ENCODE assay signal across 24 cellular contexts in genomic region chr17:40806131-40806530, GRCh38. TPM values are rescaled to one million over a fixed set of nuclear protein-coding genes. Genes with fewer than 3 reads are reported as not detected.
"Had no signal": no experiment of that assay in that cellular context is flagged by ENCODE, and none has a peak within 500 bp of the region (broad histone marks: within the 10 kb centered on the region; RNA-seq: fewer than 3 reads in every experiment).

No MANE protein-coding gene starts in this region.

- DNase-seq: activated CD4-positive, alpha-beta T cell treated with anti-CD3 and anti-CD28 coated beads, Interleukin-2, amount 10 ng/mL, durations not matched to agents 24 days and 14 days; activated CD8-positive, alpha-beta T cell treated with anti-CD3 and anti-CD28 coated beads, Interleukin-2, amount 10 ng/mL, durations not matched to agents 7 days and 5 days; activated naive CD4-positive, alpha-beta T cell treated with anti-CD3 and anti-CD28 coated beads for 36 hours; activated naive CD8-positive, alpha-beta T cell treated with anti-CD3 and anti-CD28 coated beads, Interleukin-2, amount 50 U/mL, for 24 hours; activated T-cell treated with anti-CD3 and anti-CD28 coated beads, Interleukin-2, amount 50 U/mL, for 24 hours; anterior cingulate cortex; central memory CD4-positive, alpha-beta T cell; colonic mucosa; endodermal cell; foreskin keratinocyte; mesenchymal stem cell; mucosa of descending colon; naive B cell; stimulated activated CD4-positive, alpha-beta T cell treated with anti-CD3 and anti-CD28 coated beads, Interleukin-12 subunit alpha, Interleukin-12 subunit beta, amount 100 ng/mL, for 4 hours; stimulated activated CD4-positive, alpha-beta T cell treated with anti-CD3 and anti-CD28 coated beads, Interleukin-1b, Interleukin-23, amount 100 ng/mL, for 48 hours; stimulated activated CD8-positive, alpha-beta memory T cell treated with anti-CD3 and anti-CD28 coated beads, Interleukin-4, amount 100 ng/mL, for 48 hours; stimulated activated naive CD4-positive, alpha-beta T cell; upper lobe of right lung had no signal

- H3K79me2 ChIP-seq: hepatocyte had no signal

- H3K4me2 ChIP-seq: hepatocyte had no signal

- H3K27ac ChIP-seq: colonic mucosa, epithelial cell of prostate, foreskin keratinocyte, hepatocyte, upper lobe of right lung had no signal

- H2AFZ ChIP-seq: hepatocyte had no signal

- H3K9me3 ChIP-seq: colonic mucosa, mucosa of descending colon, upper lobe of right lung had no signal

- H3K4me3 ChIP-seq: colonic mucosa, hepatocyte, mucosa of descending colon, upper lobe of right lung had no signal

- H3K36me3 ChIP-seq: colonic mucosa, upper lobe of right lung had no signal

- H3K4me1 ChIP-seq: colonic mucosa, foreskin keratinocyte, upper lobe of right lung had no signal

RNA-seq across cellular contexts. Expression of gene KRT28, which starts 6.4 kb away (rescaled TPM):
- total RNA-seq: activated CD4-positive, alpha-beta T cell treated with anti-CD3 and anti-CD28 coated beads, Interleukin-2, amount 10 ng/mL, durations not matched to agents 24 days and 14 days; activated CD8-positive, alpha-beta T cell treated with anti-CD3 and anti-CD28 coated beads, Interleukin-2, amount 10 ng/mL, durations not matched to agents 7 days and 5 days; activated naive CD4-positive, alpha-beta T cell treated with anti-CD3 and anti-CD28 coated beads for 36 hours; activated T-helper 2 cell treated with anti-CD3 and anti-CD28 coated beads, Interferon-gamma antibody, Interleukin-2, Interleukin-4, amounts not matched to agents 10 μg/mL and 5 μg/mL and 100 μg/mL, durations not matched to agents 14 hours and 24 hours and 36 hours; colonic mucosa; endodermal cell; foreskin keratinocyte; hepatocyte; mucosa of descending colon; neural crest cell; omental fat pad; posterior vena cava; upper lobe of right lung had no signal
- polyA plus RNA-seq: foreskin keratinocyte, hepatocyte had no signal

RNA-seq across cellular contexts. Expression of gene KRT27, which starts 23.8 kb away (rescaled TPM):
- total RNA-seq: activated CD4-positive, alpha-beta T cell treated with anti-CD3 and anti-CD28 coated beads, Interleukin-2, amount 10 ng/mL, durations not matched to agents 24 days and 14 days; activated CD8-positive, alpha-beta T cell treated with anti-CD3 and anti-CD28 coated beads, Interleukin-2, amount 10 ng/mL, durations not matched to agents 7 days and 5 days; activated naive CD4-positive, alpha-beta T cell treated with anti-CD3 and anti-CD28 coated beads for 36 hours; activated T-helper 2 cell treated with anti-CD3 and anti-CD28 coated beads, Interferon-gamma antibody, Interleukin-2, Interleukin-4, amounts not matched to agents 10 μg/mL and 5 μg/mL and 100 μg/mL, durations not matched to agents 14 hours and 24 hours and 36 hours; colonic mucosa; endodermal cell; foreskin keratinocyte; hepatocyte; mucosa of descending colon; neural crest cell; omental fat pad had no signal
- polyA plus RNA-seq: foreskin keratinocyte, hepatocyte had no signal

RNA-seq across cellular contexts. Expression of gene KRT26, which starts 34.1 kb away (rescaled TPM):
- total RNA-seq: activated CD4-positive, alpha-beta T cell treated with anti-CD3 and anti-CD28 coated beads, Interleukin-2, amount 10 ng/mL, durations not matched to agents 24 days and 14 days; activated CD8-positive, alpha-beta T cell treated with anti-CD3 and anti-CD28 coated beads, Interleukin-2, amount 10 ng/mL, durations not matched to agents 7 days and 5 days; activated naive CD4-positive, alpha-beta T cell treated with anti-CD3 and anti-CD28 coated beads for 36 hours; activated T-helper 2 cell treated with anti-CD3 and anti-CD28 coated beads, Interferon-gamma antibody, Interleukin-2, Interleukin-4, amounts not matched to agents 10 μg/mL and 5 μg/mL and 100 μg/mL, durations not matched to agents 14 hours and 24 hours and 36 hours; colonic mucosa; endodermal cell; foreskin keratinocyte; hepatocyte; mucosa of descending colon; neural crest cell; omental fat pad; posterior vena cava; upper lobe of right lung had no signal
- polyA plus RNA-seq: foreskin keratinocyte, hepatocyte had no signal

RNA-seq across cellular contexts. Expression of gene KRT25, which starts 51.0 kb away (rescaled TPM):
- total RNA-seq: activated CD4-positive, alpha-beta T cell treated with anti-CD3 and anti-CD28 coated beads, Interleukin-2, amount 10 ng/mL, durations not matched to agents 24 days and 14 days; activated CD8-positive, alpha-beta T cell treated with anti-CD3 and anti-CD28 coated beads, Interleukin-2, amount 10 ng/mL, durations not matched to agents 7 days and 5 days; activated naive CD4-positive, alpha-beta T cell treated with anti-CD3 and anti-CD28 coated beads for 36 hours; activated T-helper 2 cell treated with anti-CD3 and anti-CD28 coated beads, Interferon-gamma antibody, Interleukin-2, Interleukin-4, amounts not matched to agents 10 μg/mL and 5 μg/mL and 100 μg/mL, durations not matched to agents 14 hours and 24 hours and 36 hours; colonic mucosa; endodermal cell; foreskin keratinocyte; hepatocyte; mucosa of descending colon; neural crest cell; omental fat pad; posterior vena cava; upper lobe of right lung had no signal
- polyA plus RNA-seq: foreskin keratinocyte, hepatocyte had no signal
